13 cellular contexts compared by ENCODE assay signal in genomic region chr22:46028069-46028991, GRCh38. TPM values are rescaled to one million over a fixed set of nuclear protein-coding genes. Genes with fewer than 3 reads are reported as not detected.
A peak's percentile ranks its signal among the peaks of the same experiment; 100 is the strongest.
DNase-seq lines count a peak whose midpoint lies in the region; ATAC-seq and TF ChIP-seq lines count a peak whose summit lies in the region.
"Had no signal": no experiment of that assay in that cellular context is flagged by ENCODE, and none has a peak within 500 bp of the region (broad histone marks: within the 10 kb centered on the region; RNA-seq: fewer than 3 reads in every experiment).

No MANE protein-coding gene starts in this region.

- peaks cover 6 to 47% (median 17%) of the 10 kb centered on the region in 9 donors for H3K4me1 ChIP-seq in heart right ventricle

- H3K27ac Mint-ChIP-seq in type B pancreatic cell = no peak overlapping the region
- H3K27ac Mint-ChIP-seq: activated naive CD8-positive, alpha-beta T cell had no signal

- H3K27me3 Mint-ChIP-seq in type B pancreatic cell = peaks cover 45% of the 10 kb centered on the region

- peaks cover 6% of the 10 kb centered on the region for H3K4me1 Mint-ChIP-seq in type B pancreatic cell (ENCODE audit: unreplicated experiment)

- no peaks in the 10 kb centered on the region for H3K9me3 ChIP-seq in heart right ventricle

- H3K36me3 ChIP-seq in heart right ventricle = no peaks in the 10 kb centered on the region

- ATAC-seq in heart right ventricle (peak in 1 of 8 donors; percentile 7), omental fat pad (ENCODE audit: low FRiP score) (no peak), HG03139 (IDR thresholded peaks at IDR 0.05; ENCODE audit: unreplicated experiment) (no peak), GM18873 (IDR thresholded peaks at IDR 0.05; ENCODE audit: low FRiP score, unreplicated experiment) (no peak), GM21515 (IDR thresholded peaks at IDR 0.05; ENCODE audit: unreplicated experiment) (no peak)
- ATAC-seq: SK-N-SH treated with all-trans-retinoic acid at 6 μM for 48 hours had no signal

- no peak for TF ChIP-seq CTCF in heart right ventricle (IDR thresholded peaks at IDR 0.05)
- no peak for TF ChIP-seq CTCF in omental fat pad (IDR thresholded peaks at IDR 0.05)
- TF ChIP-seq CTCF in type B pancreatic cell (conservative IDR thresholded peaks at IDR 0.05) = no peak

- DNase-seq in activated T-cell treated with anti-CD3 and anti-CD28 coated beads, Interleukin-2, amount 50 U/mL, for 1 hour = peak; percentile 14
- DNase-seq in activated T-cell treated with anti-CD3 and anti-CD28 coated beads, Interleukin-2, amount 50 U/mL, for 48 hours = no peak
- no peak for DNase-seq in heart right ventricle
- peak; percentile 21 for DNase-seq in omental fat pad (ENCODE audit: low spot score)
- no peak for DNase-seq in type B pancreatic cell (ENCODE audit: extremely low spot score, unreplicated experiment)
- DNase-seq: activated CD4-positive, alpha-beta T cell treated with anti-CD3 and anti-CD28 coated beads for 1 hour; NCI-H1105 treated with DMSO at 0.1 percent for 48 hours; NCI-H748 treated with DMSO at 0.1 percent for 48 hours had no signal

- peak overlapping the region; percentile 73 for H3K4me3 Mint-ChIP-seq in type B pancreatic cell
- H3K4me3 Mint-ChIP-seq: activated naive CD8-positive, alpha-beta T cell had no signal

- no peaks in the 10 kb centered on the region for H3K9me3 Mint-ChIP-seq in type B pancreatic cell

- intact Hi-C loops in heart right ventricle (cut with DNase I) = no loop called here

- no peaks in the 10 kb centered on the region for H3K36me3 Mint-ChIP-seq in type B pancreatic cell
- H3K36me3 Mint-ChIP-seq: activated naive CD8-positive, alpha-beta T cell had no signal

- H3K27me3 ChIP-seq in heart right ventricle = peaks cover 0 to 14% (median 0%) of the 10 kb centered on the region in 7 donors

- H3K4me3 ChIP-seq in heart right ventricle = peak overlapping the region in 2 of 10 donors; percentile 32 to 58

- WGBS in heart right ventricle, 2 donors = 79 to 81% methylated on average over 15 to 16 of the region's 16 CpGs

- peak overlapping the region in 9 of 10 donors; percentile 77 to 90 (median 85) for H3K27ac ChIP-seq in heart right ventricle

RNA-seq across cellular contexts. Expression of gene WNT7B, which starts 51.4 kb away (rescaled TPM):
- total RNA-seq in heart right ventricle = not detected
- polyA plus RNA-seq in heart right ventricle = not detected
- total RNA-seq in omental fat pad = under 1 TPM in 2 of 4 donors, not detected in 2; 0.28 to 0.48 TPM
- 14.8 and 16.4 TPM in 2 replicates for total RNA-seq in type B pancreatic cell (ENCODE audit: low replicate concordance)

Comparison
In these comparisons a context has a peak if more than half of its experiments do, and no peak if none do; other contexts are left out.
1. DNase-seq: peak in activated T-cell treated with anti-CD3 and anti-CD28 coated beads, Interleukin-2, amount 50 U/mL, for 1 hour (single experiment) and omental fat pad (single experiment); none in activated T-cell treated with anti-CD3 and anti-CD28 coated beads, Interleukin-2, amount 50 U/mL, for 48 hours (0 of 2), heart right ventricle (0 of 2) and type B pancreatic cell (single experiment).
2. RNA of gene WNT7B, which starts 51.4 kb away (total RNA-seq): 14.8 to 16.4 TPM in type B pancreatic cell; 0.28 to 0.48 TPM in omental fat pad and not detected in heart right ventricle; every median in the first group is over 10 times any median in the second.